5 cellular contexts compared by ENCODE assay signal in genomic region chr11:46178542-46178941, GRCh38.
"Had no signal": no experiment of that assay in that cellular context is flagged by ENCODE, and none has a peak within 500 bp of the region (broad histone marks: within the 10 kb centered on the region; RNA-seq: fewer than 3 reads in every experiment).

No MANE protein-coding gene starts in this region.

- ATAC-seq: GM23338, K562 had no signal

- H3K4me3 ChIP-seq: GM23338, K562 had no signal

- DNase-seq: H9, HCEC 1CT, IMR-90 had no signal
